ENCODE assay signal across 11 cellular contexts in genomic region chr6:143176090-143177021, GRCh38.
A peak's percentile ranks its signal among the peaks of the same experiment; 100 is the strongest.
DNase-seq lines count a peak whose midpoint lies in the region; ATAC-seq and TF ChIP-seq lines count a peak whose summit lies in the region.
"Had no signal": no experiment of that assay in that cellular context is flagged by ENCODE, and none has a peak within 500 bp of the region (broad histone marks: within the 10 kb centered on the region; RNA-seq: fewer than 3 reads in every experiment).

No MANE protein-coding gene starts in this region.

- H3K36me3 ChIP-seq in SK-N-MC (ENCODE audit: insufficient read depth, low read length) (no peaks in the 10 kb centered on the region), gastroesophageal sphincter (peaks cover 0 to 11% of the 10 kb centered on the region in 2 donors)

- H3K9me3 ChIP-seq in AG04450 (ENCODE audit: control insufficient read depth, insufficient read depth, low read length) (no peaks in the 10 kb centered on the region), SK-N-MC (ENCODE audit: low read depth, low read length) (no peaks in the 10 kb centered on the region), gastroesophageal sphincter (peaks cover 0 to 9% (median 0%) of the 10 kb centered on the region in 3 donors)

- ATAC-seq in activated naive CD8-positive, alpha-beta T cell treated with anti-CD3 and anti-CD28 coated beads, Interleukin-2, amount 50 U/mL, for 24 hours, result no peak
- no peak for ATAC-seq in gastroesophageal sphincter

- no peak overlapping the region for H3K27ac Mint-ChIP-seq in activated naive CD8-positive, alpha-beta T cell treated with anti-CD3 and anti-CD28 coated beads, Interleukin-2, amount 50 U/mL, for 24 hours

- in situ Hi-C loops in GM13976 (cut with MboI; ENCODE audit: low sequenced_read_pairs, unreplicated experiment), result no loop called here

- H3K27me3 ChIP-seq in AG04450 (ENCODE audit: control insufficient read depth, insufficient read depth, low read length) (no peaks in the 10 kb centered on the region), gastroesophageal sphincter (no peaks in the 10 kb centered on the region)

- TF ChIP-seq EP300 in gastroesophageal sphincter (IDR thresholded peaks at IDR 0.05), result no peak

- H3K36me3 Mint-ChIP-seq in activated naive CD8-positive, alpha-beta T cell treated with anti-CD3 and anti-CD28 coated beads, Interleukin-2, amount 50 U/mL, for 24 hours (ENCODE audit: low read depth), result peaks cover 38% of the 10 kb centered on the region

- TF ChIP-seq POLR2A in gastroesophageal sphincter (IDR thresholded peaks at IDR 0.05), result no peak

- H3K4me3 ChIP-seq in AG04450 (ENCODE audit: low read depth, low read length), result no peak overlapping the region
- peak overlapping the region; percentile 47 for H3K4me3 ChIP-seq in SK-N-MC
- no peak overlapping the region for H3K4me3 ChIP-seq in gastroesophageal sphincter

- H3K27ac ChIP-seq in AG04450 (ENCODE audit: low read depth, low read length) (peak overlapping the region; percentile 61), SK-N-MC (no peak overlapping the region), gastroesophageal sphincter (no peak overlapping the region)
- H3K27ac ChIP-seq: VCaP had no signal

- POLR2A ChIA-PET in AG04450 (lab: Yijun Ruan, JAX), result interaction anchor here (0.6 kb wide), 2 partner anchors 24 to 469 kb away, joined by 3 to 4 read pairs; no protein-coding TSS in a partner anchor

- H3K4me3 Mint-ChIP-seq in activated naive CD8-positive, alpha-beta T cell treated with anti-CD3 and anti-CD28 coated beads, Interleukin-2, amount 50 U/mL, for 24 hours, result no peak overlapping the region

- 83 to 95% methylated on average over 2 to 4 of the region's 12 CpGs for WGBS in gastroesophageal sphincter (ENCODE audit: low coverage in 1 of 2), 2 donors

- H3K9ac ChIP-seq in SK-N-MC (ENCODE audit: insufficient read length), result no peak overlapping the region

- H3K4me1 ChIP-seq in gastroesophageal sphincter, result no peaks in the 10 kb centered on the region

- H3K27me3 Mint-ChIP-seq in activated naive CD8-positive, alpha-beta T cell treated with anti-CD3 and anti-CD28 coated beads, Interleukin-2, amount 50 U/mL, for 24 hours, result no peaks in the 10 kb centered on the region

- CTCF ChIA-PET in AG04450 (lab: Charles Lee), result interaction anchor here (0.6 kb wide), 2 partner anchors 76 to 483 kb away, joined by 3 to 4 read pairs; no protein-coding TSS in a partner anchor

- TF ChIP-seq CTCF in AG04450 (IDR thresholded peaks at IDR 0.05; ENCODE audit: low read depth, low read length), result no peak
- TF ChIP-seq CTCF in GM13976 (IDR thresholded peaks at IDR 0.05; ENCODE audit: borderline replicate concordance, control extremely low read depth, extremely low read depth, insufficient read depth, missing control alignments), result no peak
- no peak for TF ChIP-seq CTCF in gastroesophageal sphincter (IDR thresholded peaks at IDR 0.05)

- peaks cover 26% of the 10 kb centered on the region for H3K9me3 Mint-ChIP-seq in activated naive CD8-positive, alpha-beta T cell treated with anti-CD3 and anti-CD28 coated beads, Interleukin-2, amount 50 U/mL, for 24 hours

- peak; percentile 71 for DNase-seq in AG04450 (ENCODE audit: low read depth, low spot score)
- DNase-seq in H4 (ENCODE audit: low spot score), result peak; percentile 63
- DNase-seq in SK-N-MC (ENCODE audit: low read depth, low spot score), result peak; percentile 57
- DNase-seq in fibroblast of the conjunctiva (ENCODE audit: low read depth), result peak; percentile 82
- no peak for DNase-seq in SHP77 treated with DMSO at 0.1 percent for 48 hours (lab: John Stamatoyannopoulos, UW)
- DNase-seq in GM13976 (ENCODE audit: low spot score), result no peak
- no peak for DNase-seq in activated naive CD8-positive, alpha-beta T cell treated with anti-CD3 and anti-CD28 coated beads, Interleukin-2, amount 50 U/mL, for 24 hours
- DNase-seq: NCI-H510A treated with DMSO at 0.1 percent for 48 hours, substantia nigra had no signal

- H3K4me1 Mint-ChIP-seq in activated naive CD8-positive, alpha-beta T cell treated with anti-CD3 and anti-CD28 coated beads, Interleukin-2, amount 50 U/mL, for 24 hours, result no peaks in the 10 kb centered on the region

Comparison
In these comparisons a context has a peak if more than half of its experiments do, and no peak if none do; other contexts are left out.
1. DNase-seq: peak in AG04450 (single experiment), H4 (single experiment), SK-N-MC (single experiment) and fibroblast of the conjunctiva (single experiment); none in SHP77 treated with DMSO at 0.1 percent for 48 hours (single experiment), GM13976 (single experiment) and activated naive CD8-positive, alpha-beta T cell treated with anti-CD3 and anti-CD28 coated beads, Interleukin-2, amount 50 U/mL, for 24 hours (single experiment).